Comparison of ENCODE assay signal across 8 cellular contexts in the genomic region with DNA sequence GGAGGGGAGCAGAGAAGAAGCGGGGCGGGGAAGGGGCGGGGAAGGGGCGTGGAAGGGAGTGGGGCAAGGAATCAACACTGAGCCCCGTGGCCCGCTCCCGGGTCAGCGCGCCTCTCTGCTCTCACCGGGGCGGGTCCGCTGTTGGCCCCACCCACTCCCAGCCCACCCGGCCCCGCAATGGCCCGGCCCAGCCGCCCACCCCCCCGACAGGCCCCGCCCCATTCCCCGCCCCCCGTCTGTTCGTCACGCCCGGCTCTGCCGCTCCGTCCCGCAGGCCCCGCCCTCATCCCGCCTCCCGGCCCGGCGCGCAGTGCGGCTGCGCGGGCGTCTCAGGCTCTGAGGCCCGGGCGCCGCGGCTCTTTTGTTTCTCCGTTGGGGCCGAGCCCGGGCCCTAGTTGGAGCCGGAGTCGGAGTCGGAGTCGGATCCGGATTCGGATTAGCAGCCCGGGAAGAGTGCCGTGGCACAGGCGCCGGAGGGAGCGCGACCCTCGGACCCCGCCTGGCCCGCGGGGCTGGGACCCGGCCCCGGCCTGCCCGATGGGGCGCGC. TPM values are rescaled to one million over a fixed set of nuclear protein-coding genes. Genes with fewer than 3 reads are reported as not detected.
A peak's percentile ranks its signal among the peaks of the same experiment; 100 is the strongest.
DNase-seq lines count a peak whose midpoint lies in the region; ATAC-seq and TF ChIP-seq lines count a peak whose summit lies in the region.

Gene ULK1 (plus strand): TSS at position 310 of the 548 bp plus-strand sequence. CDS start 380 bp downstream, outside the sequence.

- BruUV-seq in OCI-LY7 (replicated peaks; lab: Mats Ljungman, UMichigan): no TSS peak

- POLR2A ChIA-PET in OCI-LY7 (lab: Charles Lee): no interaction called here

- no peaks in the 10 kb centered on the region for H3K36me3 ChIP-seq in OCI-LY7 (ENCODE audit: insufficient read depth, low read length)

- no peaks in the 10 kb centered on the region for H3K79me2 ChIP-seq in OCI-LY7 (ENCODE audit: insufficient read depth, low read depth, low read length)

- peaks cover 13% of the 10 kb centered on the region for H3K4me1 ChIP-seq in OCI-LY7 (ENCODE audit: insufficient read depth, low read length, poor library complexity, severe bottlenecking)

- H3K9me3 Mint-ChIP-seq in IgD-negative memory B cell: no peaks in the 10 kb centered on the region

- H3K27me3 Mint-ChIP-seq in IgD-negative memory B cell: no peaks in the 10 kb centered on the region

- H3K36me3 Mint-ChIP-seq in IgD-negative memory B cell: peaks cover 2% of the 10 kb centered on the region

- H3K27ac ChIP-seq in OCI-LY7 (ENCODE audit: low read depth, low read length, poor library complexity, severe bottlenecking): no peak within 1 kb of the TSS
- H3K27ac ChIP-seq in epithelial cell of prostate: peak within 1 kb of the TSS; percentile 74

- peaks cover 7% of the 10 kb centered on the region; the same call in 1 of the 2 replicates for H4K20me1 ChIP-seq in OCI-LY7 (ENCODE audit: insufficient read depth, low read length)

- H3K9me2 ChIP-seq in OCI-LY7 (ENCODE audit: insufficient read depth, low read length): no peaks in the 10 kb centered on the region

- peaks cover 3 to 5% (median 4%) of the 10 kb centered on the region in 3 donors for H3K4me1 Mint-ChIP-seq in IgD-negative memory B cell

- DNase-seq in DMS153 (lab: John Stamatoyannopoulos, UW): peak; percentile 75
- peak; percentile 90 for DNase-seq in OCI-LY7 (ENCODE audit: low spot score)
- peak; percentile 89 for DNase-seq in activated T-cell treated with anti-CD3 and anti-CD28 coated beads for 24 hours (ENCODE audit: low read depth)
- no peak for DNase-seq in epithelial cell of prostate (ENCODE audit: low read depth, low spot score)
- DNase-seq in mucosa of gallbladder (ENCODE audit: low spot score): peak; percentile 94
- peak; percentile 91 for DNase-seq in stimulated activated CD8-positive, alpha-beta memory T cell treated with anti-CD3 and anti-CD28 coated beads, Interleukin-4, amount 100 ng/mL, for 24 hours (ENCODE audit: low read depth)

- H3K4me2 ChIP-seq in OCI-LY7 (ENCODE audit: low read length): peak within 1 kb of the TSS; percentile 75

- H3K9me3 ChIP-seq in OCI-LY7 (ENCODE audit: low read length): no peaks in the 10 kb centered on the region

- intact Hi-C loops in OCI-LY7 (cut with micrococcal nuclease; ENCODE audit: unreplicated experiment): loop anchor here (2.0 kb wide), 1 partner anchor 34 kb away; the partner anchor contains the start of gene PUS1

- peak within 1 kb of the TSS; percentile 39 to 89 (median 86) for H3K27ac Mint-ChIP-seq in IgD-negative memory B cell

- peak within 1 kb of the TSS; percentile 82 to 95 (median 90) for H3K4me3 Mint-ChIP-seq in IgD-negative memory B cell

- TF ChIP-seq CTCF in OCI-LY7 (conservative IDR thresholded peaks at IDR 0.05; ENCODE audit: low read length): no peak

- CTCF ChIA-PET in OCI-LY7 (lab: Charles Lee; ENCODE audit: unreplicated experiment): no interaction called here

- ATAC-seq in GM21576 (IDR thresholded peaks at IDR 0.05; ENCODE audit: unreplicated experiment): peak; percentile 66

- peak within 1 kb of the TSS; percentile 71 for H3K4me3 ChIP-seq in OCI-LY7 (ENCODE audit: low read depth, low read length, poor library complexity, severe bottlenecking)

- H2AFZ ChIP-seq in OCI-LY7 (ENCODE audit: low read length): no peak within 1 kb of the TSS

RNA-seq across cellular contexts. Expression of gene ULK1, which starts in this region (rescaled TPM):
- polyA plus RNA-seq in IgD-negative memory B cell: 1.6 TPM
- 1.9 and 4.3 TPM in 2 replicates for total RNA-seq in OCI-LY7 (2014; rRNA removed; shearing (Covaris generic))
- total RNA-seq in OCI-LY7 (2022) (15.5 and 15.6 TPM in 2 replicates), mucosa of gallbladder (80.7 TPM)
